ENCODE assay signal across 20 cellular contexts in the genomic region with DNA sequence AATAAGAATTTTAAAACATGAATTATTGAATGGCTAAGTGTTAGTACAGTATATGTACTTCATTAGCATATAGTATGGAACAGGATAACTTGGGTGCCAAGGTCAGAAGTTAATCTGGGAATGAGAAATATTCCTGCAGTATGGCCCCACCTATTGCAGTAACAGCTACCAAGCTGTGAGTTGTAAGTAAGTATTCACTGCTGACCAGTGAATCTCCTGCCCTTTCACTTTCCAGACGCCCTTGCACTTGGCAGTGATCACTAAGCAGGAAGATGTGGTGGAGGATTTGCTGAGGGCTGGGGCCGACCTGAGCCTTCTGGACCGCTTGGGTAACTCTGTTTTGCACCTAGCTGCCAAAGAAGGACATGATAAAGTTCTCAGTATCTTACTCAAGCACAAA.
DNase-seq lines count a peak whose midpoint lies in the region; ATAC-seq and TF ChIP-seq lines count a peak whose summit lies in the region.
"Had no signal": no experiment of that assay in that cellular context is flagged by ENCODE, and none has a peak within 500 bp of the region (broad histone marks: within the 10 kb centered on the region; RNA-seq: fewer than 3 reads in every experiment).

No MANE protein-coding gene starts in this region.

- peak overlapping the region; percentile 67 for H3K27ac ChIP-seq in angular gyrus (ENCODE audit: low read depth, low read length)
- H3K27ac ChIP-seq: thoracic aorta, vagina had no signal

- peak overlapping the region; percentile 14 to 64 for H3K27ac Mint-ChIP-seq in natural killer cell
- H3K27ac Mint-ChIP-seq: memory B cell had no signal

- H3K4me1 Mint-ChIP-seq in natural killer cell: peaks cover 8% of the 10 kb centered on the region in 2 donors
- H3K4me1 Mint-ChIP-seq: memory B cell had no signal

- no peak overlapping the region for H3K4me3 Mint-ChIP-seq in natural killer cell
- H3K4me3 Mint-ChIP-seq: activated CD4-positive, alpha-beta memory T cell treated with anti-CD3 and anti-CD28 coated beads, Interleukin-2, amount 10 ng/mL, durations not matched to agents 7 days and 5 days; memory B cell had no signal

- no peak for ATAC-seq in Right ventricle myocardium inferior
- no peak for ATAC-seq in left cardiac atrium
- no peak for ATAC-seq in natural killer cell
- no peak for ATAC-seq in HG02763 (IDR thresholded peaks at IDR 0.05; ENCODE audit: unreplicated experiment)

- intact Hi-C loops in Right ventricle myocardium inferior (cut with DNase I) (loop anchor here (5.0 kb wide), 1 partner anchor 154 kb away; no protein-coding TSS in a partner anchor), left cardiac atrium (cut with DNase I) (no loop called here), natural killer cell (cut with micrococcal nuclease) (no loop called here)

- peaks cover 11% of the 10 kb centered on the region for H3K36me3 Mint-ChIP-seq in natural killer cell

- TF ChIP-seq CTCF in natural killer cell (IDR thresholded peaks at IDR 0.05): no peak

- H3K9me3 Mint-ChIP-seq in natural killer cell: no peaks in the 10 kb centered on the region
- H3K9me3 Mint-ChIP-seq: memory B cell had no signal

- H3K27me3 Mint-ChIP-seq in natural killer cell (ENCODE audit: low read depth in 2 of 2): no peaks in the 10 kb centered on the region
- H3K27me3 Mint-ChIP-seq: activated CD4-positive, alpha-beta memory T cell treated with anti-CD3 and anti-CD28 coated beads, Interleukin-2, amount 10 ng/mL, durations not matched to agents 7 days and 5 days; memory B cell had no signal

- DNase-seq in Right ventricle myocardium inferior (ENCODE audit: missing footprints) (peak; percentile 20), left cardiac atrium (no peak), natural killer cell (no peak), NCI-H446 (lab: John Stamatoyannopoulos, UW) (no peak), A172 (ENCODE audit: low spot score) (no peak), iPS-NIHi7 (ENCODE audit: extremely low spot score) (no peak)
- DNase-seq: activated CD4-positive, alpha-beta memory T cell treated with anti-CD3 and anti-CD28 coated beads, Interleukin-2, amount 10 ng/mL, durations not matched to agents 7 days and 5 days; activated naive CD4-positive, alpha-beta T cell treated with Interleukin-2 at 50 U/mL for 16 hours; central memory CD4-positive, alpha-beta T cell; glutamatergic neuron; kidney glomerular epithelial cell; NCI-H1092 treated with DMSO at 0.1 percent for 48 hours; NCI-H2029 treated with DMSO at 0.1 percent for 48 hours; NCI-H226; T-helper 9 cell had no signal
